1 cellular context compared by ENCODE assay signal in genomic region chr3:22121068-22121706, GRCh38.
A peak's percentile ranks its signal among the peaks of the same experiment; 100 is the strongest.
TF ChIP-seq lines count a peak whose summit lies in the region.

No MANE protein-coding gene starts in this region.

TF ChIP-seq in HepG2, 621 proteins besides CTCF, POLR2A, EP300 and RAD21 (continued from another document and continues in another):
- TF ChIP-seq SAP130 (CRISPR knock-in tag; IDR thresholded peaks at IDR 0.05; ENCODE audit: low read depth) (0 out of 2 replicates have a peak, but pooled peaks have one; percentile 18), ZNF572 (CRISPR knock-in tag; IDR thresholded peaks at IDR 0.05) (no peak), ZNF121 (CRISPR knock-in tag; IDR thresholded peaks at IDR 0.05) (no peak), PHF21A (CRISPR knock-in tag; IDR thresholded peaks at IDR 0.05) (0 out of 2 replicates have a peak, but pooled peaks have one; percentile 35), CREBL2 (CRISPR knock-in tag; IDR thresholded peaks at IDR 0.05; ENCODE audit: borderline replicate concordance) (no peak), SNRNP70 (IDR thresholded peaks at IDR 0.05; ENCODE audit: low read depth, low read length) (no peak), REST (IDR thresholded peaks at IDR 0.05; ENCODE audit: borderline replicate concordance in 1 of 2, low read depth in 1 of 2, low read length in 2 of 2) (no peak), ZNF770 (CRISPR knock-in tag; IDR thresholded peaks at IDR 0.05) (no peak), ZNF660 (CRISPR knock-in tag; IDR thresholded peaks at IDR 0.05; ENCODE audit: borderline replicate concordance, low read depth) (no peak), ZMAT3 (CRISPR knock-in tag; conservative IDR thresholded peaks at IDR 0.05) (no peak), HNF1A (IDR thresholded peaks at IDR 0.05; ENCODE audit: low read depth) (peak; percentile 93), HNF1A (CRISPR knock-in tag; IDR thresholded peaks at IDR 0.05; ENCODE audit: borderline replicate concordance) (peak; percentile 89), ZNF513 (CRISPR knock-in tag; conservative IDR thresholded peaks at IDR 0.05) (no peak), TFAP4 (IDR thresholded peaks at IDR 0.05; ENCODE audit: borderline replicate concordance, low read depth) (no peak), CERS6 (CRISPR knock-in tag; IDR thresholded peaks at IDR 0.05) (no peak), SMAD3 (CRISPR knock-in tag; IDR thresholded peaks at IDR 0.05) (no peak), FOXP4 (CRISPR knock-in tag; IDR thresholded peaks at IDR 0.05) (0 out of 2 replicates have a peak, but pooled peaks have one; percentile 28), RFXAP (CRISPR knock-in tag; IDR thresholded peaks at IDR 0.05; ENCODE audit: borderline replicate concordance) (no peak), PAXIP1 (CRISPR knock-in tag; conservative IDR thresholded peaks at IDR 0.05) (peak; percentile 84), SALL1 (CRISPR knock-in tag; IDR thresholded peaks at IDR 0.05) (peak; percentile 35; the same call in 1 of the 2 replicates), TAF1 (CRISPR knock-in tag; IDR thresholded peaks at IDR 0.05) (no peak), ZMYM2 (CRISPR knock-in tag; IDR thresholded peaks at IDR 0.05) (no peak), MTERF4 (CRISPR knock-in tag; IDR thresholded peaks at IDR 0.05) (no peak), ZNF331 (CRISPR knock-in tag; IDR thresholded peaks at IDR 0.05) (0 out of 2 replicates have a peak, but pooled peaks have one; percentile 34), ZNF34 (CRISPR knock-in tag; IDR thresholded peaks at IDR 0.05; ENCODE audit: borderline replicate concordance) (no peak), ZNF644 (CRISPR knock-in tag; IDR thresholded peaks at IDR 0.05; ENCODE audit: low read depth) (0 out of 2 replicates have a peak, but pooled peaks have one; percentile 22), TIGD3 (CRISPR knock-in tag; IDR thresholded peaks at IDR 0.05; ENCODE audit: borderline replicate concordance) (no peak), FOXP1 (IDR thresholded peaks at IDR 0.05) (no peak), FOXP1 (CRISPR knock-in tag; IDR thresholded peaks at IDR 0.05) (peak; percentile 43; the same call in 1 of the 2 replicates), SIX1 (CRISPR knock-in tag; IDR thresholded peaks at IDR 0.05; ENCODE audit: borderline replicate concordance) (no peak), FOSL2 (CRISPR knock-in tag; IDR thresholded peaks at IDR 0.05) (0 out of 2 replicates have a peak, but pooled peaks have one; percentile 16), NONO (IDR thresholded peaks at IDR 0.05) (no peak), NONO (CRISPR knock-in tag; conservative IDR thresholded peaks at IDR 0.05) (no peak), GATAD2A (CRISPR knock-in tag; IDR thresholded peaks at IDR 0.05) (peak; percentile 49; the same call in 1 of the 2 replicates), RXRB (CRISPR knock-in tag; IDR thresholded peaks at IDR 0.05; ENCODE audit: borderline replicate concordance) (0 out of 2 replicates have a peak, but pooled peaks have one; percentile 32), SOX13 (IDR thresholded peaks at IDR 0.05) (no peak), SOX13 (CRISPR knock-in tag; conservative IDR thresholded peaks at IDR 0.05 in 1 of 2, IDR thresholded peaks at IDR 0.05 in 1 of 2) (peak in 1 of 2 experiments; percentile 68; a peak in 2 of 4 replicates)
